ENCODE assay signal across 1 cellular context in genomic region chr1:211081447-211081846, GRCh38. TPM values are rescaled to one million over a fixed set of nuclear protein-coding genes. Genes with fewer than 3 reads are reported as not detected.
"Had no signal": no experiment of that assay in that cellular context is flagged by ENCODE, and none has a peak within 500 bp of the region (broad histone marks: within the 10 kb centered on the region; RNA-seq: fewer than 3 reads in every experiment).

No MANE protein-coding gene starts in this region.

RNA-seq across cellular contexts. Expression of gene KCNH1, which starts 52.5 kb away (rescaled TPM):
- polyA plus RNA-seq: GM23338 had no signal
